In genomic region chr2:160224060-160224459, GRCh38 we compare ENCODE assay signal across 9 cellular contexts. TPM values are rescaled to one million over a fixed set of nuclear protein-coding genes. Genes with fewer than 3 reads are reported as not detected.
DNase-seq lines count a peak whose midpoint lies in the region; ATAC-seq, FAIRE-seq and TF ChIP-seq lines count a peak whose summit lies in the region.
"Had no signal": no experiment of that assay in that cellular context is flagged by ENCODE, and none has a peak within 500 bp of the region (broad histone marks: within the 10 kb centered on the region; RNA-seq: fewer than 3 reads in every experiment).

No MANE protein-coding gene starts in this region.

- H3K4me1 ChIP-seq in GM23338 (ENCODE audit: insufficient read depth) (peaks cover 10% of the 10 kb centered on the region), Loucy (ENCODE audit: insufficient read depth, low read length, poor library complexity, severe bottlenecking) (peaks cover 41% of the 10 kb centered on the region), trophoblast cell (ENCODE audit: control insufficient read depth in 1 of 2, insufficient read depth in 2 of 2, low read length in 2 of 2) (peaks cover 49 to 58% of the 10 kb centered on the region in 2 experiments)

- no peak for ATAC-seq in GM23338

- 0 out of 2 replicates have a peak overlapping the region, but pooled peaks have one; percentile 10 for H3K27ac Mint-ChIP-seq in GM23338

- H3K36me3 Mint-ChIP-seq in GM23338 (ENCODE audit: low read depth) = no peaks in the 10 kb centered on the region

- no peak overlapping the region for H2AK5ac ChIP-seq in trophoblast cell (ENCODE audit: low read length)

- H3K9me2 ChIP-seq in GM23338 (ENCODE audit: insufficient read depth) (0 out of 2 replicates have a peak, but pooled peaks cover 7% of the 10 kb centered on the region), Loucy (replicated peaks; ENCODE audit: low read depth, low read length) (no peaks in the 10 kb centered on the region)

- no peak overlapping the region for H3K27ac ChIP-seq in GM23338 (ENCODE audit: low read depth)
- H3K27ac ChIP-seq in trophoblast cell (ENCODE audit: low read depth, low read length) = peak overlapping the region; percentile 95
- H3K27ac ChIP-seq: 22Rv1 had no signal

- peaks cover 74% of the 10 kb centered on the region for H3K79me1 ChIP-seq in trophoblast cell (ENCODE audit: low read length)

- H3K27me3 ChIP-seq in GM23338 (ENCODE audit: insufficient read depth) (no peaks in the 10 kb centered on the region), Loucy (ENCODE audit: insufficient read depth, low read length, poor library complexity, severe bottlenecking) (no peaks in the 10 kb centered on the region), trophoblast cell (ENCODE audit: insufficient read depth, low read length) (no peaks in the 10 kb centered on the region)

- H3K4ac ChIP-seq in trophoblast cell (ENCODE audit: low read depth, low read length) = no peak overlapping the region

- H2AFZ ChIP-seq in GM23338 (no peak overlapping the region), Loucy (ENCODE audit: low read length) (no peak overlapping the region), trophoblast cell (ENCODE audit: insufficient read depth, low read length, poor library complexity) (no peak overlapping the region)

- H3K9ac ChIP-seq in Loucy (ENCODE audit: low read depth, low read length, poor library complexity, severe bottlenecking) (no peak overlapping the region), trophoblast cell (ENCODE audit: low read length) (no peak overlapping the region)

- peaks cover 15% of the 10 kb centered on the region for H3K4me1 Mint-ChIP-seq in GM23338

- WGBS in trophoblast cell (ENCODE audit: extremely low coverage, insufficient coverage, insufficient read length) = no CpG with 5 or more reads among the region's 3 CpGs

- H3K18ac ChIP-seq in trophoblast cell (ENCODE audit: low read length) = no peak overlapping the region

- H2BK12ac ChIP-seq in trophoblast cell (ENCODE audit: low read length) = peak overlapping the region; percentile 98

- H3K27me3 Mint-ChIP-seq in GM23338 (ENCODE audit: insufficient read depth, low read depth, poor library complexity) = peaks cover 2% of the 10 kb centered on the region

- H4K8ac ChIP-seq in trophoblast cell (ENCODE audit: low read depth, low read length) = peak overlapping the region; percentile 63

- H3K79me2 ChIP-seq in GM23338 (replicated peaks; ENCODE audit: insufficient read depth) = no peaks in the 10 kb centered on the region
- H3K79me2 ChIP-seq in Loucy (ENCODE audit: insufficient read depth, low read length) = no peaks in the 10 kb centered on the region
- H3K79me2 ChIP-seq in trophoblast cell (ENCODE audit: control insufficient read depth, insufficient read depth, low read length, poor library complexity) = peaks cover 25% of the 10 kb centered on the region

- H3K14ac ChIP-seq in trophoblast cell (ENCODE audit: low read length) = peak overlapping the region; percentile 94

- H4K12ac ChIP-seq in trophoblast cell (ENCODE audit: low read depth, low read length) = no peak overlapping the region

- no peaks in the 10 kb centered on the region for H3K9me3 Mint-ChIP-seq in GM23338

- H3K4me3 Mint-ChIP-seq in GM23338 = no peak overlapping the region

- H3K9me3 ChIP-seq in Loucy (ENCODE audit: insufficient read depth, low read depth, low read length) (no peaks in the 10 kb centered on the region), trophoblast cell (ENCODE audit: insufficient read depth, low read depth, low read length) (no peaks in the 10 kb centered on the region)

- H2BK120ac ChIP-seq in trophoblast cell (ENCODE audit: insufficient read depth, low read length, poor library complexity) = peak overlapping the region; percentile 99

- H3K4me2 ChIP-seq in GM23338 (no peak overlapping the region), Loucy (ENCODE audit: low read depth, low read length, poor library complexity, severe bottlenecking) (peak overlapping the region; percentile 16), trophoblast cell (ENCODE audit: low read length) (no peak overlapping the region)

- TF ChIP-seq CTCF in GM23338 (conservative IDR thresholded peaks at IDR 0.05; ENCODE audit: low read depth in 2 of 2) (no peak), Loucy (conservative IDR thresholded peaks at IDR 0.05; ENCODE audit: low read length) (no peak), astrocyte of the spinal cord (IDR thresholded peaks at IDR 0.05; ENCODE audit: low read depth, low read length) (no peak), D721Med (IDR thresholded peaks at IDR 0.05; ENCODE audit: insufficient read depth, missing control alignments) (no peak)

- peak overlapping the region; percentile 88 for H2BK5ac ChIP-seq in trophoblast cell (ENCODE audit: low read depth, low read length, poor library complexity)

- in situ Hi-C loops in astrocyte of the spinal cord (cut with HindIII; ENCODE audit: low sequenced_read_pairs) = no loop called here

- H3K4me3 ChIP-seq in GM23338 = no peak overlapping the region
- H3K4me3 ChIP-seq in Loucy (ENCODE audit: low read length, poor library complexity, severe bottlenecking) = no peak overlapping the region
- no peak overlapping the region for H3K4me3 ChIP-seq in astrocyte of the spinal cord (ENCODE audit: low read depth, low read length)
- H3K4me3 ChIP-seq in trophoblast cell (ENCODE audit: low read depth, low read length) = no peak overlapping the region

- H3K36me3 ChIP-seq in GM23338 (ENCODE audit: insufficient read depth) = no peaks in the 10 kb centered on the region
- H3K36me3 ChIP-seq in Loucy (ENCODE audit: insufficient read depth, low read length) = no peaks in the 10 kb centered on the region
- H3K36me3 ChIP-seq in trophoblast cell (ENCODE audit: control insufficient read depth in 1 of 2, insufficient read depth in 2 of 2, low read length in 2 of 2) = no peaks in the 10 kb centered on the region

- DNase-seq in DMS 273 (lab: John Stamatoyannopoulos, UW; ENCODE audit: unreplicated experiment) = peak; percentile 7
- no peak for DNase-seq in DMS 273 treated with DMSO at 0.1 percent for 48 hours (lab: John Stamatoyannopoulos, UW)
- no peak for DNase-seq in GM23338 (ENCODE audit: low spot score)
- DNase-seq in astrocyte of the spinal cord (ENCODE audit: low read depth, low spot score) = peak; percentile 98
- peak; percentile 89 to 94 for DNase-seq in trophoblast cell
- no peak for DNase-seq in NCI-H146 treated with DMSO at 0.1 percent for 48 hours (lab: John Stamatoyannopoulos, UW; ENCODE audit: unreplicated experiment)
- DNase-seq in D721Med (ENCODE audit: insufficient read length, low spot score) = no peak

- no peak for FAIRE-seq in D721Med (lab: Jason Lieb, UNC)

- H3F3A ChIP-seq in GM23338 (replicated peaks; ENCODE audit: low read depth) (no peaks in the 10 kb centered on the region), Loucy (ENCODE audit: low read depth) (no peaks in the 10 kb centered on the region)

- H4K91ac ChIP-seq in trophoblast cell (ENCODE audit: low read depth, low read length) = peak overlapping the region; percentile 96

- H4K20me1 ChIP-seq in GM23338 (replicated peaks; ENCODE audit: insufficient read depth) (no peaks in the 10 kb centered on the region), Loucy (ENCODE audit: insufficient read depth, low read length, poor library complexity, severe bottlenecking) (no peaks in the 10 kb centered on the region)

- no peak overlapping the region for H3K23ac ChIP-seq in trophoblast cell (ENCODE audit: low read length)

TF ChIP-seq in GM23338, 12 proteins besides CTCF, POLR2A, EP300 and RAD21:
- TF ChIP-seq ZNF331 (CRISPR knock-in tag; IDR thresholded peaks at IDR 0.05; ENCODE audit: low read depth) (no peak), ZNF114 (CRISPR knock-in tag; IDR thresholded peaks at IDR 0.05) (no peak)

RNA-seq across cellular contexts. Expression of gene ITGB6, which starts 24.0 kb away (rescaled TPM):
- not detected in 2 replicates for total RNA-seq in GM23338 (2014; rRNA removed; shearing (Covaris generic))
- not detected in 2 replicates for polyA plus RNA-seq in GM23338 (2016; fragmentation: Nextera tagmentation; extraction: Ambion mirVana)
- 100 and 101 TPM in 2 replicates for polyA plus RNA-seq in trophoblast cell (2013)

Comparison
In these comparisons a context has a peak if more than half of its experiments do, and no peak if none do; other contexts are left out.
1. DNase-seq: peak in DMS 273 (single experiment), astrocyte of the spinal cord (single experiment) and trophoblast cell (2 of 2); none in DMS 273 treated with DMSO at 0.1 percent for 48 hours (single experiment), GM23338 (single experiment), NCI-H146 treated with DMSO at 0.1 percent for 48 hours (single experiment) and D721Med (single experiment).